Comparison of ENCODE assay signal across 8 cellular contexts in genomic region chr7:2403014-2403717, GRCh38. TPM values are rescaled to one million over a fixed set of nuclear protein-coding genes. Genes with fewer than 3 reads are reported as not detected.
DNase-seq lines count a peak whose midpoint lies in the region; ATAC-seq and TF ChIP-seq lines count a peak whose summit lies in the region.

CHST12 (plus strand) TSS chr7:2403611; CDS start chr7:2432640, 29,029 bp downstream.

- H3K9me3 ChIP-seq in adipocyte (ENCODE audit: control insufficient read depth, low read length) = no peaks in the 10 kb centered on the region
- H3K9me3 ChIP-seq in ovary = no peaks in the 10 kb centered on the region
- no peaks in the 10 kb centered on the region for H3K9me3 ChIP-seq in thoracic aorta

- TF ChIP-seq CTCF in ovary (IDR thresholded peaks at IDR 0.05) (no peak), thoracic aorta (IDR thresholded peaks at IDR 0.05) (no peak)

- TF ChIP-seq EP300 in ovary (IDR thresholded peaks at IDR 0.05) = no peak

- DNase-seq in GM04503 (ENCODE audit: low read depth) (peak; percentile 28), NCI-H128 (lab: John Stamatoyannopoulos, UW; ENCODE audit: unreplicated experiment) (peak; percentile 80), T follicular helper cell (ENCODE audit: low read depth) (peak; percentile 91), adipocyte (ENCODE audit: low read depth) (peak; percentile 98), Right ventricle myocardium superior (peak; percentile 97), ovary (peak; percentile 94 to 98 (median 96)), thoracic aorta (ENCODE audit: low spot score) (peak; percentile 72)

- H3K4me3 ChIP-seq in adipocyte (ENCODE audit: low read length) (peak within 1 kb of the TSS; percentile 89), ovary (peak within 1 kb of the TSS; percentile 100), thoracic aorta (peak within 1 kb of the TSS; percentile 89)

- peak; percentile 30 for ATAC-seq in HG02610 (IDR thresholded peaks at IDR 0.05; ENCODE audit: unreplicated experiment)
- peak; percentile 91 for ATAC-seq in Right ventricle myocardium superior (ENCODE audit: poor library complexity)
- ATAC-seq in thoracic aorta (ENCODE audit: insufficient number of reproducible peaks, low FRiP score, low read depth) = peak; percentile 74

- H3K27ac ChIP-seq in ovary (peak within 1 kb of the TSS in 1 of 2 donors; percentile 16), thoracic aorta (peak within 1 kb of the TSS; percentile 23 to 61)

- WGBS in ovary, 3 donors = 0 to 2% (median 2%) methylated on average over 53 to 89 of the region's 89 CpGs

- peak within 1 kb of the TSS; percentile 90 for H3K9ac ChIP-seq in adipocyte (ENCODE audit: low read length)

- H3K27me3 ChIP-seq in adipocyte (replicated peaks; ENCODE audit: control insufficient read depth, insufficient read depth, low read length) = no peaks in the 10 kb centered on the region
- no peaks in the 10 kb centered on the region for H3K27me3 ChIP-seq in ovary
- H3K27me3 ChIP-seq in thoracic aorta (replicated peaks; ENCODE audit: insufficient read depth) = no peaks in the 10 kb centered on the region

- TF ChIP-seq POLR2A in ovary (IDR thresholded peaks at IDR 0.05) = no peak

- H3K4me1 ChIP-seq in adipocyte (ENCODE audit: control insufficient read depth, insufficient read depth, low read length) = peaks cover 40% of the 10 kb centered on the region
- H3K4me1 ChIP-seq in ovary (ENCODE audit: insufficient read depth) = peaks cover 8% of the 10 kb centered on the region
- H3K4me1 ChIP-seq in thoracic aorta (ENCODE audit: control insufficient read depth in 1 of 2, low read depth in 2 of 2) = peaks cover 17 to 25% of the 10 kb centered on the region in 2 donors

- no peaks in the 10 kb centered on the region for H3K36me3 ChIP-seq in adipocyte (ENCODE audit: control insufficient read depth, insufficient read depth, low read length, severe bottlenecking)
- H3K36me3 ChIP-seq in ovary = no peaks in the 10 kb centered on the region
- no peaks in the 10 kb centered on the region for H3K36me3 ChIP-seq in thoracic aorta

- intact Hi-C loops in Right ventricle myocardium superior (cut with DNase I) = no loop called here
- intact Hi-C loops in ovary (cut with DNase I) = no loop called here

RNA-seq across cellular contexts. Expression of gene CHST12, which starts in this region (rescaled TPM):
- 14.8 TPM for total RNA-seq in Right ventricle myocardium superior
- total RNA-seq in ovary = 10 to 100 TPM in 6 of 7 donors, 1 to 10 TPM in 1; 7.8 to 21.7 (median 12.6) TPM
- polyA plus RNA-seq in ovary = 10 to 100 TPM in 1 of 2 donors, 1 to 10 TPM in 1; 3.9 to 16.5 TPM
- 10 to 100 TPM; 18.7 to 19.1 TPM for total RNA-seq in thoracic aorta

Comparison
In these comparisons a context has a peak if more than half of its experiments do, and no peak if none do; other contexts are left out.
1. DNase-seq: peak in every context shown above with its lines; median percentile 98 in adipocyte; 97 in Right ventricle myocardium superior; 96 in ovary; 91 in T follicular helper cell; 80 in NCI-H128; 72 in thoracic aorta; 28 in GM04503.
2. ATAC-seq: peak in every context shown above with its lines; median percentile 91 in Right ventricle myocardium superior; 74 in thoracic aorta; 30 in HG02610.